ENCODE assay signal across 17 cellular contexts in the genomic region with DNA sequence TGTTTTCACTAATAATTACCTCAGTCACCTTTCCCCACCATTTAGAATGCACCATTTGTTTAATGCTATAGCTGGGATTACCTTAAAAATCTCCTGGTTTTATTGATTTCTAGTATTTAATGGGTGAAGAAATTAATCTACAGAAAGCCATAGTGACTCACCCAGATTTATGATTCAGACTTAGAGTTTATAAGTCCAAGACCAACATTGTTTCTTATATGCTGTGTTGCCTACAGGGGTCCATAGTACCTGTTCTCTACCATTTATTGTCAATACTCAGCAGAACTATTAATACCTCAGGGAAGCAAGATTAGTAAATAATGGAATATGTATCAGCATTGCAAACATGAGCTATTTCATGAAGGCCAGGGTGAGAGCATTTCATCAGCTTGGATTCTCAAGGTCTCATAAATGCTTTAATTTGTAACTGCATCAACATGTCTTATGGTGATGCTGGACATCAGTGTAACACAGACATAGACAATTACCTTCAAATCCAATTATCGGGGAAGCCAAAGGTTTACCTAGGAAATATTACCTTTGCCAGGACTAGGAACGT. TPM values are rescaled to one million over a fixed set of nuclear protein-coding genes. Genes with fewer than 3 reads are reported as not detected.
"Had no signal": no experiment of that assay in that cellular context is flagged by ENCODE, and none has a peak within 500 bp of the region (broad histone marks: within the 10 kb centered on the region; RNA-seq: fewer than 3 reads in every experiment).

No MANE protein-coding gene starts in this region.

- H3K36me3 ChIP-seq: adrenal gland, thoracic aorta had no signal

- DNase-seq: activated CD4-positive, alpha-beta T cell treated with anti-CD3 and anti-CD28 coated beads, Interleukin-2, amount 10 ng/mL, durations not matched to agents 24 days and 14 days; activated CD8-positive, alpha-beta memory T cell treated with anti-CD3 and anti-CD28 coated beads for 24 hours; activated naive CD4-positive, alpha-beta T cell treated with anti-CD3 and anti-CD28 coated beads, Interleukin-2, amount 50 U/mL, for 16 hours; adrenal gland; effector memory CD8-positive, alpha-beta T cell; occipital lobe; stimulated activated CD4-positive, alpha-beta T cell treated with anti-CD3 and anti-CD28 coated beads, Interleukin-4, amount 100 ng/mL, for 1 hour; stimulated activated naive CD8-positive, alpha-beta T cell treated with anti-CD3 and anti-CD28 coated beads, Interleukin-15, amount 100 ng/mL, for 72 hours; T-cell; T1000 had no signal

- H3K4me1 ChIP-seq: adrenal gland had no signal

- H3K27ac ChIP-seq: thoracic aorta had no signal

- H3K4me1 Mint-ChIP-seq: activated CD4-positive, alpha-beta T cell treated with anti-CD3 and anti-CD28 coated beads, Interleukin-2, amount 10 ng/mL, durations not matched to agents 24 days and 14 days; activated T-helper 17 cell treated with anti-CD3 and anti-CD28 coated beads, Interleukin-2, amount 50 U/mL, for 72 hours; central memory CD8-positive, alpha-beta T cell; T-cell had no signal

- ATAC-seq: activated T-helper 17 cell treated with anti-CD3 and anti-CD28 coated beads, Interleukin-2, amount 50 U/mL, for 72 hours; effector memory CD8-positive, alpha-beta T cell; esophagus mucosa; stimulated activated naive CD8-positive, alpha-beta T cell treated with anti-CD3 and anti-CD28 coated beads, Interleukin-15, amount 100 ng/mL, for 72 hours; T-cell had no signal

- H3K36me3 Mint-ChIP-seq: T-cell had no signal

- H3K27ac Mint-ChIP-seq: activated CD4-positive, alpha-beta T cell treated with anti-CD3 and anti-CD28 coated beads, Interleukin-2, amount 10 ng/mL, durations not matched to agents 24 days and 14 days; activated T-helper 17 cell treated with anti-CD3 and anti-CD28 coated beads, Interleukin-2, amount 50 U/mL, for 72 hours; effector memory CD8-positive, alpha-beta T cell; nephron; stimulated activated naive CD8-positive, alpha-beta T cell treated with anti-CD3 and anti-CD28 coated beads, Interleukin-15, amount 100 ng/mL, for 72 hours; T-cell had no signal

- H3K9me3 Mint-ChIP-seq: activated CD4-positive, alpha-beta T cell treated with anti-CD3 and anti-CD28 coated beads, Interleukin-2, amount 10 ng/mL, durations not matched to agents 24 days and 14 days; activated T-helper 17 cell treated with anti-CD3 and anti-CD28 coated beads, Interleukin-2, amount 50 U/mL, for 72 hours; central memory CD8-positive, alpha-beta T cell; effector memory CD8-positive, alpha-beta T cell; nephron; stimulated activated naive CD8-positive, alpha-beta T cell treated with anti-CD3 and anti-CD28 coated beads, Interleukin-15, amount 100 ng/mL, for 72 hours; T-cell had no signal

- H3K9me3 ChIP-seq: adrenal gland, thoracic aorta had no signal

- H3K4me3 Mint-ChIP-seq: activated CD4-positive, alpha-beta T cell treated with anti-CD3 and anti-CD28 coated beads, Interleukin-2, amount 10 ng/mL, durations not matched to agents 24 days and 14 days; activated T-helper 17 cell treated with anti-CD3 and anti-CD28 coated beads, Interleukin-2, amount 50 U/mL, for 72 hours; central memory CD8-positive, alpha-beta T cell; effector memory CD8-positive, alpha-beta T cell; nephron; stimulated activated naive CD8-positive, alpha-beta T cell treated with anti-CD3 and anti-CD28 coated beads, Interleukin-15, amount 100 ng/mL, for 72 hours; T-cell had no signal

- H3K4me3 ChIP-seq: adrenal gland, thoracic aorta had no signal

- H3K27me3 ChIP-seq: adrenal gland had no signal

RNA-seq across cellular contexts. Expression of gene MS4A7, which starts 8.0 kb away (rescaled TPM):
- total RNA-seq: activated CD4-positive, alpha-beta T cell treated with anti-CD3 and anti-CD28 coated beads, Interleukin-2, amount 10 ng/mL, durations not matched to agents 24 days and 14 days; activated T-helper 17 cell treated with anti-CD3 and anti-CD28 coated beads, Interleukin-2, amount 50 U/mL, for 72 hours; lung microvascular endothelial cell had no signal

RNA-seq across cellular contexts. Expression of gene MS4A14, which starts 25.9 kb away (rescaled TPM):
- total RNA-seq: activated CD4-positive, alpha-beta T cell treated with anti-CD3 and anti-CD28 coated beads, Interleukin-2, amount 10 ng/mL, durations not matched to agents 24 days and 14 days; activated T-helper 17 cell treated with anti-CD3 and anti-CD28 coated beads, Interleukin-2, amount 50 U/mL, for 72 hours; lung microvascular endothelial cell; occipital lobe had no signal

RNA-seq across cellular contexts. Expression of gene MS4A6E, which starts 43.3 kb away (rescaled TPM):
- total RNA-seq: activated CD4-positive, alpha-beta T cell treated with anti-CD3 and anti-CD28 coated beads, Interleukin-2, amount 10 ng/mL, durations not matched to agents 24 days and 14 days; activated T-helper 17 cell treated with anti-CD3 and anti-CD28 coated beads, Interleukin-2, amount 50 U/mL, for 72 hours; adrenal gland; esophagus mucosa; lung microvascular endothelial cell; mucosa of gallbladder; occipital lobe; T-cell; thoracic aorta had no signal

RNA-seq across cellular contexts. Expression of gene MS4A5, which starts 59.0 kb away (rescaled TPM):
- total RNA-seq: activated CD4-positive, alpha-beta T cell treated with anti-CD3 and anti-CD28 coated beads, Interleukin-2, amount 10 ng/mL, durations not matched to agents 24 days and 14 days; activated T-helper 17 cell treated with anti-CD3 and anti-CD28 coated beads, Interleukin-2, amount 50 U/mL, for 72 hours; adrenal gland; esophagus mucosa; lung microvascular endothelial cell; mucosa of gallbladder; occipital lobe; T-cell; thoracic aorta had no signal
- polyA plus RNA-seq: adrenal gland had no signal
